In genomic region chr13:108527849-108528248, GRCh38 we compare ENCODE assay signal across 17 cellular contexts.
A peak's percentile ranks its signal among the peaks of the same experiment; 100 is the strongest.
DNase-seq lines count a peak whose midpoint lies in the region; ATAC-seq, FAIRE-seq and TF ChIP-seq lines count a peak whose summit lies in the region.
"Had no signal": no experiment of that assay in that cellular context is flagged by ENCODE, and none has a peak within 500 bp of the region (broad histone marks: within the 10 kb centered on the region; RNA-seq: fewer than 3 reads in every experiment).

No MANE protein-coding gene starts in this region.

- peak; percentile 48 for FAIRE-seq in D721Med (lab: Jason Lieb, UNC)
- FAIRE-seq: A204.1, GM12892, GM19239 had no signal

- no peak for ATAC-seq in HG03108 (IDR thresholded peaks at IDR 0.05; ENCODE audit: unreplicated experiment)

- no peak for DNase-seq in D721Med (ENCODE audit: insufficient read length, low spot score)
- peak; percentile 52 for DNase-seq in NCI-H1105 treated with DMSO at 0.1 percent for 48 hours (lab: John Stamatoyannopoulos, UW)
- DNase-seq in NCI-H2171 treated with DMSO at 0.1 percent for 48 hours (lab: John Stamatoyannopoulos, UW): peak; percentile 55
- DNase-seq in left kidney (ENCODE audit: low read depth, low spot score): peak; percentile 18
- DNase-seq in DMS53 treated with DMSO at 0.1 percent for 48 hours (lab: John Stamatoyannopoulos, UW; ENCODE audit: unreplicated experiment): no peak
- no peak for DNase-seq in NCI-H187 (lab: John Stamatoyannopoulos, UW)
- DNase-seq: C1 segment of cervical spinal cord; Calu3; CD4-positive, alpha-beta T cell; DND-41; GDM1; GOT3; H9 had no signal

- TF ChIP-seq CTCF in D721Med (IDR thresholded peaks at IDR 0.05; ENCODE audit: insufficient read depth, missing control alignments): no peak

Comparison
In these comparisons a context has a peak if more than half of its experiments do, and no peak if none do; other contexts are left out.
1. DNase-seq: peak in NCI-H1105 treated with DMSO at 0.1 percent for 48 hours (single experiment), NCI-H2171 treated with DMSO at 0.1 percent for 48 hours (single experiment) and left kidney (single experiment); none in D721Med (single experiment), DMS53 treated with DMSO at 0.1 percent for 48 hours (single experiment) and NCI-H187 (0 of 2).